Comparison of ENCODE assay signal across 8 cellular contexts in genomic region chr19:46265217-46265828, GRCh38. TPM values are rescaled to one million over a fixed set of nuclear protein-coding genes. Genes with fewer than 3 reads are reported as not detected.
DNase-seq lines count a peak whose midpoint lies in the region; ATAC-seq and TF ChIP-seq lines count a peak whose summit lies in the region.

No MANE protein-coding gene starts in this region.

- intact Hi-C loops in PC-3 (cut with micrococcal nuclease) (loop anchor here (1.0 to 2.0 kb wide), 4 partner anchors 77 to 236 kb away; no protein-coding TSS in a partner anchor), esophagus muscularis mucosa (cut with DNase I) (loop anchor here (2.0 kb wide), 2 partner anchors 183 to 237 kb away; no protein-coding TSS in a partner anchor), natural killer cell (cut with micrococcal nuclease) (loop anchor here (1.0 to 10.0 kb wide), 4 partner anchors 97 to 401 kb away; partner anchors contain the start of genes FOXA3 and SYMPK)

- H3K4me1 ChIP-seq in PC-3 (ENCODE audit: insufficient read depth, low read length) (peaks cover 8% of the 10 kb centered on the region), esophagus muscularis mucosa (no peaks in the 10 kb centered on the region)

- H3K27me3 Mint-ChIP-seq in natural killer cell (ENCODE audit: low read depth in 2 of 2), result peaks cover 46 to 50% of the 10 kb centered on the region in 2 donors

- H3K4me3 ChIP-seq in PC-3 (ENCODE audit: low read length) (no peak overlapping the region), esophagus muscularis mucosa (no peak overlapping the region)

- H3K27me3 ChIP-seq in PC-3 (ENCODE audit: low read length) (no peaks in the 10 kb centered on the region), esophagus muscularis mucosa (peaks cover 0 to 47% (median 0%) of the 10 kb centered on the region in 4 donors)

- H3F3A ChIP-seq in PC-3 (ENCODE audit: low read length, unreplicated experiment), result no peaks in the 10 kb centered on the region

- H3K27ac ChIP-seq in PC-3 (ENCODE audit: low read length), result no peak overlapping the region
- H3K27ac ChIP-seq in esophagus muscularis mucosa (replicated peaks in 1 of 4), result no peak overlapping the region

- no peak overlapping the region for H3K4me2 ChIP-seq in PC-3 (ENCODE audit: low read length)

- TF ChIP-seq RAD21 in Ishikawa (IDR thresholded peaks at IDR 0.05; ENCODE audit: low read depth), result peak; percentile 97

- DNase-seq in DMS114 treated with DMSO at 0.1 percent for 48 hours (lab: John Stamatoyannopoulos, UW; ENCODE audit: unreplicated experiment), result peak; percentile 27
- DNase-seq in PC-3, result peak; percentile 75
- peak; percentile 61 for DNase-seq in activated T-cell treated with anti-CD3 and anti-CD28 coated beads for 4 hours
- peak; percentile 96 for DNase-seq in esophagus muscularis mucosa (ENCODE audit: extremely low spot score)
- DNase-seq in natural killer cell, result peak; percentile 62
- peak; percentile 43 for DNase-seq in stimulated activated naive CD4-positive, alpha-beta T cell treated with Interleukin-2 at 50 U/mL for 16 hours (lab: John Stamatoyannopoulos, UW)

- no peak overlapping the region for H3K9ac ChIP-seq in PC-3 (ENCODE audit: low read length)

- BruUV-seq in PC-3 (replicated peaks; lab: Mats Ljungman, UMichigan), result no TSS peak

- H3K4me3 Mint-ChIP-seq in natural killer cell, result no peak overlapping the region

- TF ChIP-seq CTCF in PC-3 (conservative IDR thresholded peaks at IDR 0.05; ENCODE audit: low read depth, low read length) (peak; percentile 77), esophagus muscularis mucosa (IDR thresholded peaks at IDR 0.05) (peak; percentile 86 to 93 (median 88)), natural killer cell (IDR thresholded peaks at IDR 0.05) (peak; percentile 94)

- no peaks in the 10 kb centered on the region for H3K36me3 ChIP-seq in PC-3 (ENCODE audit: low read depth, low read length)
- H3K36me3 ChIP-seq in esophagus muscularis mucosa, result no peaks in the 10 kb centered on the region

- H3K9me3 ChIP-seq in PC-3 (ENCODE audit: low read length), result no peaks in the 10 kb centered on the region
- H3K9me3 ChIP-seq in esophagus muscularis mucosa, result no peaks in the 10 kb centered on the region

- no peak overlapping the region for H3K27ac Mint-ChIP-seq in natural killer cell

- no peak for TF ChIP-seq EP300 in Ishikawa (IDR thresholded peaks at IDR 0.05; ENCODE audit: borderline replicate concordance)
- no peak for TF ChIP-seq EP300 in esophagus muscularis mucosa (IDR thresholded peaks at IDR 0.05)

- no peaks in the 10 kb centered on the region for H3K36me3 Mint-ChIP-seq in natural killer cell

- H3K9me2 ChIP-seq in PC-3 (replicated peaks; ENCODE audit: low read length), result no peaks in the 10 kb centered on the region

- H4K20me1 ChIP-seq in PC-3 (ENCODE audit: low read length), result no peaks in the 10 kb centered on the region

- ATAC-seq in PC-3 (peak; percentile 83), natural killer cell (peak; percentile 50 to 68 (median 53)), HG03139 (IDR thresholded peaks at IDR 0.05; ENCODE audit: unreplicated experiment) (no peak)

- CTCF ChIA-PET in PC-3 (lab: Charles Lee), result interaction anchor here (0.6 to 1.2 kb wide), 4 partner anchors 76 to 187 kb away, joined by 3 to 5 read pairs (median 4); no protein-coding TSS in a partner anchor

- POLR2A ChIA-PET in PC-3 (lab: Charles Lee; ENCODE audit: unreplicated experiment), result no interaction called here

- no peaks in the 10 kb centered on the region for H3K79me2 ChIP-seq in PC-3 (ENCODE audit: low read length)

- H3K9me3 Mint-ChIP-seq in natural killer cell, result peaks cover 0 to 3% of the 10 kb centered on the region in 2 donors

- WGBS in esophagus muscularis mucosa, result 19% methylated on average over 10 of the region's 10 CpGs

- no peak overlapping the region for H2AFZ ChIP-seq in PC-3 (ENCODE audit: low read length)

- TF ChIP-seq POLR2A in esophagus muscularis mucosa (IDR thresholded peaks at IDR 0.05; ENCODE audit: low read depth), result no peak

- H3K4me1 Mint-ChIP-seq in natural killer cell, result peaks cover 22 to 35% of the 10 kb centered on the region in 2 donors

TF ChIP-seq in Ishikawa, 13 proteins besides CTCF, POLR2A, EP300 and RAD21:
- TF ChIP-seq, protein P1, sequence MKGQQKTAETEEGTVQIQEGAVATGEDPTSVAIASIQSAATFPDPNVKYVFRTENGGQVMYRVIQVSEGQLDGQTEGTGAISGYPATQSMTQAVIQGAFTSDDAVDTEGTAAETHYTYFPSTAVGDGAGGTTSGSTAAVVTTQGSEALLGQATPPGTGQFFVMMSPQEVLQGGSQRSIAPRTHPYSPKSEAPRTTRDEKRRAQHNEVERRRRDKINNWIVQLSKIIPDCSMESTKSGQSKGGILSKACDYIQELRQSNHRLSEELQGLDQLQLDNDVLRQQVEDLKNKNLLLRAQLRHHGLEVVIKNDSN (IDR thresholded peaks at IDR 0.05), result no peak
- TF ChIP-seq FOXM1 (IDR thresholded peaks at IDR 0.05; ENCODE audit: borderline replicate concordance, low read depth), result no peak
- no peak for TF ChIP-seq TCF12 (IDR thresholded peaks at IDR 0.05; ENCODE audit: low read depth)
- no peak for TF ChIP-seq ZBTB7A (IDR thresholded peaks at IDR 0.05; ENCODE audit: low read depth)
- TF ChIP-seq TEAD4 (IDR thresholded peaks at IDR 0.05), result no peak
- TF ChIP-seq, protein P2, sequence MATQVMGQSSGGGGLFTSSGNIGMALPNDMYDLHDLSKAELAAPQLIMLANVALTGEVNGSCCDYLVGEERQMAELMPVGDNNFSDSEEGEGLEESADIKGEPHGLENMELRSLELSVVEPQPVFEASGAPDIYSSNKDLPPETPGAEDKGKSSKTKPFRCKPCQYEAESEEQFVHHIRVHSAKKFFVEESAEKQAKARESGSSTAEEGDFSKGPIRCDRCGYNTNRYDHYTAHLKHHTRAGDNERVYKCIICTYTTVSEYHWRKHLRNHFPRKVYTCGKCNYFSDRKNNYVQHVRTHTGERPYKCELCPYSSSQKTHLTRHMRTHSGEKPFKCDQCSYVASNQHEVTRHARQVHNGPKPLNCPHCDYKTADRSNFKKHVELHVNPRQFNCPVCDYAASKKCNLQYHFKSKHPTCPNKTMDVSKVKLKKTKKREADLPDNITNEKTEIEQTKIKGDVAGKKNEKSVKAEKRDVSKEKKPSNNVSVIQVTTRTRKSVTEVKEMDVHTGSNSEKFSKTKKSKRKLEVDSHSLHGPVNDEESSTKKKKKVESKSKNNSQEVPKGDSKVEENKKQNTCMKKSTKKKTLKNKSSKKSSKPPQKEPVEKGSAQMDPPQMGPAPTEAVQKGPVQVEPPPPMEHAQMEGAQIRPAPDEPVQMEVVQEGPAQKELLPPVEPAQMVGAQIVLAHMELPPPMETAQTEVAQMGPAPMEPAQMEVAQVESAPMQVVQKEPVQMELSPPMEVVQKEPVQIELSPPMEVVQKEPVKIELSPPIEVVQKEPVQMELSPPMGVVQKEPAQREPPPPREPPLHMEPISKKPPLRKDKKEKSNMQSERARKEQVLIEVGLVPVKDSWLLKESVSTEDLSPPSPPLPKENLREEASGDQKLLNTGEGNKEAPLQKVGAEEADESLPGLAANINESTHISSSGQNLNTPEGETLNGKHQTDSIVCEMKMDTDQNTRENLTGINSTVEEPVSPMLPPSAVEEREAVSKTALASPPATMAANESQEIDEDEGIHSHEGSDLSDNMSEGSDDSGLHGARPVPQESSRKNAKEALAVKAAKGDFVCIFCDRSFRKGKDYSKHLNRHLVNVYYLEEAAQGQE (IDR thresholded peaks at IDR 0.05; ENCODE audit: low read depth), result no peak
- no peak for TF ChIP-seq CEBPB (IDR thresholded peaks at IDR 0.05)
- TF ChIP-seq EGR1 (IDR thresholded peaks at IDR 0.05), result no peak
- TF ChIP-seq TAF1 (IDR thresholded peaks at IDR 0.05; ENCODE audit: low read depth), result no peak
- no peak for TF ChIP-seq YY1 (IDR thresholded peaks at IDR 0.05; ENCODE audit: low read depth)
- no peak for TF ChIP-seq NFIC (IDR thresholded peaks at IDR 0.05)
- TF ChIP-seq CREB1 (IDR thresholded peaks at IDR 0.05; ENCODE audit: low read depth), result no peak
- TF ChIP-seq, protein P3, sequence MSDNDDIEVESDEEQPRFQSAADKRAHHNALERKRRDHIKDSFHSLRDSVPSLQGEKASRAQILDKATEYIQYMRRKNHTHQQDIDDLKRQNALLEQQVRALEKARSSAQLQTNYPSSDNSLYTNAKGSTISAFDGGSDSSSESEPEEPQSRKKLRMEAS (IDR thresholded peaks at IDR 0.05), result no peak

RNA-seq across cellular contexts. Expression of gene HIF3A, which starts 31.5 kb away (rescaled TPM):
- total RNA-seq in PC-3 (2014; rRNA removed) (not detected in 2 replicates), esophagus muscularis mucosa (100 to 1,000 TPM in 3 of 4 donors, 10 to 100 TPM in 1; 98.2 to 268 (median 160) TPM), natural killer cell (not detected)

RNA-seq across cellular contexts. Expression of gene IGFL1, which starts 35.8 kb away (rescaled TPM):
- 0.77 TPM in 1 of 2 replicates, not detected in the other for total RNA-seq in PC-3 (2014; rRNA removed)
- total RNA-seq in esophagus muscularis mucosa, result not detected
- total RNA-seq in natural killer cell, result not detected

Comparison
In these comparisons a context has a peak if more than half of its experiments do, and no peak if none do; other contexts are left out.
1. DNase-seq: peak in every context shown above with its lines; median percentile 96 in esophagus muscularis mucosa; 75 in PC-3; 62 in natural killer cell; 61 in activated T-cell treated with anti-CD3 and anti-CD28 coated beads for 4 hours; 43 in stimulated activated naive CD4-positive, alpha-beta T cell treated with Interleukin-2 at 50 U/mL for 16 hours; 27 in DMS114 treated with DMSO at 0.1 percent for 48 hours.
2. RNA of gene HIF3A, which starts 31.5 kb away (total RNA-seq): 98.2 to 268 TPM in esophagus muscularis mucosa; not detected in PC-3 and not detected in natural killer cell; every median in the first group is over 10 times any median in the second.
3. Peak in every context shown above with its lines, with median percentiles within 50 percentile points of each other: CTCF ChIP-seq.